In genomic region chr4:31086771-31087330, GRCh38 we compare ENCODE assay signal across 20 cellular contexts.
DNase-seq lines count a peak whose midpoint lies in the region; ATAC-seq and TF ChIP-seq lines count a peak whose summit lies in the region.
"Had no signal": no experiment of that assay in that cellular context is flagged by ENCODE, and none has a peak within 500 bp of the region (broad histone marks: within the 10 kb centered on the region; RNA-seq: fewer than 3 reads in every experiment).

No MANE protein-coding gene starts in this region.

- no peaks in the 10 kb centered on the region for H3K79me2 ChIP-seq in fibroblast of lung (ENCODE audit: control insufficient read depth, insufficient read depth, low read length)

- peak overlapping the region; percentile 81 to 83 for H3K27ac ChIP-seq in ascending aorta
- H3K27ac ChIP-seq in fibroblast of lung (ENCODE audit: insufficient read depth, low read length), result no peak overlapping the region
- H3K27ac ChIP-seq: Peyer's patch had no signal

- H3K4me2 ChIP-seq in fibroblast of lung (ENCODE audit: extremely low read depth, insufficient read depth, low read length), result no peak overlapping the region

- H3K4me1 ChIP-seq in ascending aorta (peaks cover 14 to 53% of the 10 kb centered on the region in 2 donors), fibroblast of lung (ENCODE audit: control insufficient read depth, extremely low read depth, insufficient read depth, low read length) (peaks cover 4% of the 10 kb centered on the region)
- H3K4me1 ChIP-seq: Peyer's patch had no signal

- H3K4me3 ChIP-seq in ascending aorta (no peak overlapping the region), fibroblast of lung (replicated peaks in 1 of 4; ENCODE audit: control extremely low read depth in 1 of 4, insufficient read depth in 1 of 4, low read depth in 3 of 4, low read length in 4 of 4) (no peak overlapping the region)
- H3K4me3 ChIP-seq: Peyer's patch had no signal

- H3K9me3 ChIP-seq in ascending aorta (no peaks in the 10 kb centered on the region), fibroblast of lung (ENCODE audit: control insufficient read depth, insufficient read depth, low read depth, low read length) (no peaks in the 10 kb centered on the region)
- H3K9me3 ChIP-seq: Peyer's patch had no signal

- intact Hi-C loops in ascending aorta (cut with DNase I), result no loop called here

- no peak overlapping the region for H2AFZ ChIP-seq in fibroblast of lung (ENCODE audit: low read length)

- H3K27me3 ChIP-seq in ascending aorta (no peaks in the 10 kb centered on the region), fibroblast of lung (ENCODE audit: control insufficient read depth, insufficient read depth, low read length) (no peaks in the 10 kb centered on the region)
- H3K27me3 ChIP-seq: Peyer's patch had no signal

- in situ Hi-C loops in G401 (cut with HindIII; ENCODE audit: low sequenced_read_pairs), result no loop called here

- DNase-seq in G401 (ENCODE audit: low spot score) (peak; percentile 60), NCI-H146 treated with DMSO at 0.1 percent for 48 hours (lab: John Stamatoyannopoulos, UW; ENCODE audit: unreplicated experiment) (peak; percentile 86), ascending aorta (ENCODE audit: low spot score in 2 of 2) (no peak), fibroblast of lung (ENCODE audit: low read depth in 2 of 2) (peak; percentile 18 to 70), T1000 (lab: John Stamatoyannopoulos, UW) (no peak), activated T-cell treated with anti-CD3 and anti-CD28 coated beads for 4 hours (no peak)
- DNase-seq: ACHN; CD8-positive, alpha-beta T cell; DMS79 treated with DMSO at 0.1 percent for 48 hours; GDM1; GOT3; HFFc6; KG1; NCI-H1105 treated with DMSO at 0.1 percent for 48 hours; NCI-H2029 treated with DMSO at 0.1 percent for 48 hours; NCI-H345; Peyer's patch; SHP77 had no signal

- no peak overlapping the region for H3K9ac ChIP-seq in fibroblast of lung (ENCODE audit: insufficient read depth, low read length)

- no peak for TF ChIP-seq CTCF in ascending aorta (IDR thresholded peaks at IDR 0.05)
- no peak for TF ChIP-seq CTCF in fibroblast of lung (conservative IDR thresholded peaks at IDR 0.05 in 1 of 2, IDR thresholded peaks at IDR 0.05 in 1 of 2; ENCODE audit: low read depth in 1 of 2, low read length in 2 of 2)

- H3K36me3 ChIP-seq in ascending aorta (no peaks in the 10 kb centered on the region), fibroblast of lung (ENCODE audit: control insufficient read depth, insufficient read depth, low read length) (no peaks in the 10 kb centered on the region)
- H3K36me3 ChIP-seq: Peyer's patch had no signal

- H4K20me1 ChIP-seq in fibroblast of lung (ENCODE audit: control insufficient read depth, extremely low read depth, insufficient read depth, low read length), result no peaks in the 10 kb centered on the region

- ATAC-seq in HG03571 (IDR thresholded peaks at IDR 0.05; ENCODE audit: unreplicated experiment), result no peak
- ATAC-seq in esophagus mucosa, result no peak
- ATAC-seq: CD8-positive, alpha-beta T cell had no signal

Comparison
In these comparisons a context has a peak if more than half of its experiments do, and no peak if none do; other contexts are left out.
1. DNase-seq: peak in G401 (single experiment), NCI-H146 treated with DMSO at 0.1 percent for 48 hours (single experiment) and fibroblast of lung (2 of 2); none in ascending aorta (0 of 2), T1000 (single experiment) and activated T-cell treated with anti-CD3 and anti-CD28 coated beads for 4 hours (single experiment).